In genomic region chr1:5481889-5482288, GRCh38 we compare ENCODE assay signal across 8 cellular contexts.
DNase-seq lines count a peak whose midpoint lies in the region; ATAC-seq and TF ChIP-seq lines count a peak whose summit lies in the region.

No MANE protein-coding gene starts in this region.

- no peak for ATAC-seq in sciatic nerve
- ATAC-seq in HG03196 (IDR thresholded peaks at IDR 0.05; ENCODE audit: unreplicated experiment): no peak

- H3K9me3 ChIP-seq in Karpas-422 (ENCODE audit: low read length): no peaks in the 10 kb centered on the region
- H3K9me3 ChIP-seq in hepatocyte (ENCODE audit: low read depth): no peaks in the 10 kb centered on the region

- WGBS in hepatocyte (ENCODE audit: low lambda C conversion rate, missing lambda C conversion rate): 42% methylated on average over 10 of the region's 10 CpGs

- H3K4me1 ChIP-seq in Karpas-422 (ENCODE audit: low read length) (no peaks in the 10 kb centered on the region), hepatocyte (ENCODE audit: insufficient read depth) (no peaks in the 10 kb centered on the region)

- H3K4me3 ChIP-seq in Karpas-422 (ENCODE audit: low read length) (no peak overlapping the region), hepatocyte (no peak overlapping the region)

- H2AFZ ChIP-seq in Karpas-422 (ENCODE audit: low read length) (no peak overlapping the region), hepatocyte (no peak overlapping the region)

- no peaks in the 10 kb centered on the region for H3K9me2 ChIP-seq in Karpas-422 (replicated peaks; ENCODE audit: insufficient read depth, low read length)
- no peaks in the 10 kb centered on the region for H3K9me2 ChIP-seq in hepatocyte (replicated peaks; ENCODE audit: insufficient read depth)

- H4K20me1 ChIP-seq in Karpas-422 (ENCODE audit: insufficient read depth, low read depth, low read length) (no peaks in the 10 kb centered on the region), hepatocyte (ENCODE audit: insufficient read depth, poor library complexity, severe bottlenecking) (no peaks in the 10 kb centered on the region)

- H3K79me2 ChIP-seq in Karpas-422 (ENCODE audit: low read length) (no peaks in the 10 kb centered on the region), hepatocyte (no peaks in the 10 kb centered on the region)

- intact Hi-C loops in sciatic nerve (cut with DNase I): no loop called here

- H3K27me3 ChIP-seq in Karpas-422 (ENCODE audit: low read length): no peaks in the 10 kb centered on the region
- no peaks in the 10 kb centered on the region for H3K27me3 ChIP-seq in hepatocyte

- H3K27ac ChIP-seq in Karpas-422 (ENCODE audit: low read length) (no peak overlapping the region), hepatocyte (no peak overlapping the region)

- DNase-seq in Karpas-422 (peak; percentile 55), hepatocyte (ENCODE audit: low spot score) (peak; percentile 38), GDM1 (lab: John Stamatoyannopoulos, UW) (no peak), sciatic nerve (ENCODE audit: low spot score) (no peak), NCI-H2196 (lab: John Stamatoyannopoulos, UW; ENCODE audit: unreplicated experiment) (no peak)
- DNase-seq in activated CD8-positive, alpha-beta memory T cell treated with anti-CD3 and anti-CD28 coated beads for 1 hour (ENCODE audit: extremely low read depth in 1 of 2, low read depth in 1 of 2): peak; percentile 1 to 7
- peak; percentile 3 to 17 (median 3) for DNase-seq in stimulated activated CD4-positive, alpha-beta T cell treated with anti-CD3 and anti-CD28 coated beads, TNF-alpha, amount 100 ng/mL, for 48 hours (ENCODE audit: low read depth in 3 of 3)

- peak; percentile 25 for TF ChIP-seq CTCF in hepatocyte (IDR thresholded peaks at IDR 0.05; ENCODE audit: poor library complexity)

- H3K4me2 ChIP-seq in Karpas-422 (ENCODE audit: low read depth, low read length, poor library complexity, severe bottlenecking) (no peak overlapping the region), hepatocyte (no peak overlapping the region)

- H3K36me3 ChIP-seq in Karpas-422 (ENCODE audit: insufficient read depth, low read length) (no peaks in the 10 kb centered on the region), hepatocyte (replicated peaks; ENCODE audit: insufficient read depth, low read depth) (no peaks in the 10 kb centered on the region)

- H3K9ac ChIP-seq in Karpas-422 (ENCODE audit: low read length): no peak overlapping the region

Comparison
In these comparisons a context has a peak if more than half of its experiments do, and no peak if none do; other contexts are left out.
1. DNase-seq: peak in Karpas-422 (single experiment), activated CD8-positive, alpha-beta memory T cell treated with anti-CD3 and anti-CD28 coated beads for 1 hour (2 of 2), hepatocyte (single experiment) and stimulated activated CD4-positive, alpha-beta T cell treated with anti-CD3 and anti-CD28 coated beads, TNF-alpha, amount 100 ng/mL, for 48 hours (3 of 3); none in GDM1 (single experiment), sciatic nerve (single experiment) and NCI-H2196 (single experiment).